ENCODE assay signal across 7 cellular contexts in the genomic region with DNA sequence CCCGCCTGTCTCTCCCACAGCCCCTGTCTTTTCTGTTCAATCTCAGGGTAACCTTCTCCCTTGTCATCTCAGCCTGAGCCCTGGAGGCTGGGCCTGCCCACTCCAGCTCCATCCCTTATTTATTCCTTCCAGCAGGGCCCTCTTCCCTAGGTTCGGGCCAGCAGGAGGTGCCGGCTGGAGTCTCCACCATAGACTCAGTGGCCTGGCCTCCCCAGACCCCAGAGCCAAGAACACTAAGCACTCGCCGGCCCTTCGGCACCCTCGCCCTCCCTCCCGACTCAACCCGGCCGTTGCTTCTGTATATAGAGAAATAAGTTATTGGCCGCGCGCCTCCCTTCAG. TPM values are rescaled to one million over a fixed set of nuclear protein-coding genes. Genes with fewer than 3 reads are reported as not detected.
A peak's percentile ranks its signal among the peaks of the same experiment; 100 is the strongest.
DNase-seq lines count a peak whose midpoint lies in the region; ATAC-seq, FAIRE-seq and TF ChIP-seq lines count a peak whose summit lies in the region.

No MANE protein-coding gene starts in this region.

- in situ Hi-C loops in GM12878 (cut with MboI), result no loop called here

- intact Hi-C loops in GM12878 (cut with micrococcal nuclease; ENCODE audit: unreplicated experiment), result no loop called here

- TF ChIP-seq CTCF in GM12878 (IDR thresholded peaks at IDR 0.05 in 2 of 3, conservative IDR thresholded peaks at IDR 0.05 in 1 of 3; ENCODE audit: control insufficient read depth in 2 of 3, extremely low read depth in 1 of 3, insufficient read depth in 1 of 3, low read depth in 3 of 3, low read length in 3 of 3), result no peak
- TF ChIP-seq CTCF in kidney epithelial cell (IDR thresholded peaks at IDR 0.05; ENCODE audit: insufficient read depth, low read length, poor library complexity, severe bottlenecking), result no peak
- no peak for TF ChIP-seq CTCF in suprapubic skin (IDR thresholded peaks at IDR 0.05)

- H4K20me1 ChIP-seq in Karpas-422 (ENCODE audit: insufficient read depth, low read depth, low read length), result peaks cover 11% of the 10 kb centered on the region; the same call in 1 of the 2 replicates
- H4K20me1 ChIP-seq in GM12878 (ENCODE audit: control insufficient read depth, insufficient read depth), result no peaks in the 10 kb centered on the region

- DNase-seq in Karpas-422 (no peak), GM12878 (ENCODE audit: low read depth, low spot score) (no peak), kidney epithelial cell (ENCODE audit: low read depth) (no peak), suprapubic skin (ENCODE audit: low spot score in 2 of 2) (no peak), OCI-M1 (lab: John Stamatoyannopoulos, UW) (no peak), SW480 (ENCODE audit: low spot score) (no peak)
- no peak for DNase-seq in stimulated activated CD4-positive, alpha-beta T cell treated with anti-CD3 and anti-CD28 coated beads, Interleukin-15, amount 100 ng/mL, for 24 hours

- H2AFZ ChIP-seq in Karpas-422 (ENCODE audit: low read length) (no peak overlapping the region), GM12878 (ENCODE audit: control insufficient read depth, low read depth, low read length) (peak overlapping the region; percentile 73)

- SMC1A ChIA-PET in GM12878 (lab: Charles Lee; ENCODE audit: uncharacterized antibody, unreplicated experiment), result interaction anchor here (1.0 to 2.4 kb wide), 4 partner anchors 13 to 244 kb away, joined by 3 to 10 read pairs (median 5); no protein-coding TSS in a partner anchor

- CTCF ChIA-PET in GM12878 (lab: Yijun Ruan, JAX), result interaction anchor here (1.3 to 1.6 kb wide), 3 partner anchors 22 to 198 kb away, joined by 3 to 5 read pairs (median 5); partner anchors contain the start of gene YIF1A

- BruUV-seq in GM12878 (replicated peaks; lab: Mats Ljungman, UMichigan), result no TSS peak

- peaks cover 27% of the 10 kb centered on the region for H3K4me1 ChIP-seq in Karpas-422 (ENCODE audit: low read length)
- H3K4me1 ChIP-seq in GM12878 (ENCODE audit: control insufficient read depth, insufficient read depth, low read length), result peaks cover 11% of the 10 kb centered on the region
- H3K4me1 ChIP-seq in suprapubic skin, result peaks cover 41% of the 10 kb centered on the region

- H3K9me2 ChIP-seq in Karpas-422 (replicated peaks; ENCODE audit: insufficient read depth, low read length), result no peaks in the 10 kb centered on the region

- TF ChIP-seq EP300 in GM12878 (IDR thresholded peaks at IDR 0.05; ENCODE audit: borderline replicate concordance in 1 of 2, control insufficient read depth in 1 of 2, low read depth in 2 of 2, low read length in 2 of 2), result no peak
- no peak for TF ChIP-seq EP300 in suprapubic skin (IDR thresholded peaks at IDR 0.05)

- H3K9me3 ChIP-seq in Karpas-422 (ENCODE audit: low read length), result no peaks in the 10 kb centered on the region
- no peaks in the 10 kb centered on the region for H3K9me3 ChIP-seq in GM12878 (replicated peaks; ENCODE audit: control insufficient read depth, insufficient read depth, low read length)
- no peaks in the 10 kb centered on the region for H3K9me3 ChIP-seq in suprapubic skin

- no peak for TF ChIP-seq RAD21 in GM12878 (IDR thresholded peaks at IDR 0.05; ENCODE audit: insufficient read depth, low read depth, low read length)

- 33% methylated on average over 13 of the region's 13 CpGs for WGBS in GM12878 (ENCODE audit: insufficient coverage, insufficient replicate concordance, low lambda C conversion rate, missing lambda C conversion rate)
- 14% methylated on average over 13 of the region's 13 CpGs for WGBS in suprapubic skin

- FAIRE-seq in GM12878 (lab: Jason Lieb, UNC), result no peak

- peaks cover 5% of the 10 kb centered on the region; the same call in 1 of the 2 replicates for H3K36me3 ChIP-seq in Karpas-422 (ENCODE audit: insufficient read depth, low read length)
- H3K36me3 ChIP-seq in GM12878 (ENCODE audit: control insufficient read depth in 2 of 2, insufficient read depth in 2 of 2, low read length in 1 of 2), result peaks cover 16 to 30% of the 10 kb centered on the region in 2 experiments
- H3K36me3 ChIP-seq in kidney epithelial cell (ENCODE audit: control insufficient read depth, insufficient read depth, low read length), result peaks cover 5% of the 10 kb centered on the region
- peaks cover 42% of the 10 kb centered on the region for H3K36me3 ChIP-seq in suprapubic skin

- H3K4me2 ChIP-seq in Karpas-422 (ENCODE audit: low read depth, low read length, poor library complexity, severe bottlenecking), result peak overlapping the region; percentile 87
- H3K4me2 ChIP-seq in GM12878 (ENCODE audit: control insufficient read depth, insufficient read depth), result peak overlapping the region; percentile 99

- no peak for TF ChIP-seq POLR2A in GM12878 (IDR thresholded peaks at IDR 0.05; ENCODE audit: low read depth, low read length)
- TF ChIP-seq POLR2A in suprapubic skin (IDR thresholded peaks at IDR 0.05), result no peak

- POLR2A ChIA-PET in GM12878 (lab: Charles Lee), result interaction anchor here (0.6 to 2.6 kb wide), 11 partner anchors 14 to 377 kb away, joined by 3 to 26 read pairs (median 4); partner anchors contain the start of genes SF3B2 and YIF1A

- H3K9ac ChIP-seq in Karpas-422 (ENCODE audit: low read length) (peak overlapping the region; percentile 62), GM12878 (ENCODE audit: control insufficient read depth, insufficient read depth, low read length) (peak overlapping the region; percentile 31; the same call in 1 of the 2 replicates)

- H3K27me3 ChIP-seq in Karpas-422 (ENCODE audit: low read length), result no peaks in the 10 kb centered on the region
- no peaks in the 10 kb centered on the region for H3K27me3 ChIP-seq in GM12878 (replicated peaks in 1 of 2; ENCODE audit: control insufficient read depth in 2 of 2, insufficient read depth in 2 of 2, low read length in 1 of 2)
- no peaks in the 10 kb centered on the region for H3K27me3 ChIP-seq in kidney epithelial cell (ENCODE audit: control insufficient read depth, insufficient read depth, low read length)
- no peaks in the 10 kb centered on the region for H3K27me3 ChIP-seq in suprapubic skin

- H3K27ac ChIP-seq in Karpas-422 (ENCODE audit: low read length) (no peak overlapping the region), GM12878 (ENCODE audit: control insufficient read depth, insufficient read depth) (no peak overlapping the region), suprapubic skin (peak overlapping the region; percentile 97)

- peak overlapping the region; percentile 67; the same call in 1 of the 2 replicates for H3K4me3 ChIP-seq in Karpas-422 (ENCODE audit: low read length)
- H3K4me3 ChIP-seq in GM12878, result peak overlapping the region; percentile 61; the same call in 1 of the 2 replicates
- peak overlapping the region; percentile 37 for H3K4me3 ChIP-seq in kidney epithelial cell (ENCODE audit: low read depth, low read length)
- peak overlapping the region; percentile 86 for H3K4me3 ChIP-seq in suprapubic skin

- ATAC-seq in GM12878, result no peak

- peaks cover 24% of the 10 kb centered on the region for H3K79me2 ChIP-seq in Karpas-422 (ENCODE audit: low read length)
- H3K79me2 ChIP-seq in GM12878 (ENCODE audit: control insufficient read depth, insufficient read depth, low read length), result peaks cover 27% of the 10 kb centered on the region

- RAD21 ChIA-PET in GM12878 (lab: Charles Lee; ENCODE audit: unreplicated experiment), result interaction anchor here (1.3 kb wide), 1 partner anchor 16 kb away, joined by 5 read pairs; no protein-coding TSS in a partner anchor

RNA-seq across cellular contexts. Expression of gene RAB1B, which starts 1.4 kb away (rescaled TPM):
- total RNA-seq in Karpas-422 (2014; rRNA removed; shearing (Covaris generic); ENCODE audit: low replicate concordance), result 56.2 and 64.3 TPM in 2 replicates
- total RNA-seq in GM12878 (2013; cell fraction: nucleolus; rRNA removed), result 16.5 and 17.0 TPM in 2 replicates
- total RNA-seq in GM12878 (2014; rRNA removed) (130 and 142 TPM in 2 replicates), GM12878 (2014; rRNA removed; fragmentation: Illumina TruSeq; extraction: Trizol) (61.7 and 69.3 TPM in 2 replicates), GM12878 (2021) (138 and 150 TPM in 2 replicates), kidney epithelial cell (108 and 125 TPM in 2 replicates), suprapubic skin (100 to 1,000 TPM in 3 of 4 donors, 10 to 100 TPM in 1; 79.0 to 124 (median 115) TPM)
- 39.7 TPM for polyA plus RNA-seq in GM12878 (2011; ENCODE audit: low read depth)
- polyA plus RNA-seq in GM12878 (2011; rRNA removed) (53.4 and 130 TPM in 2 replicates), GM12878 (2014; fragmentation: Illumina TruSeq; extraction: Trizol) (65.1 and 117 TPM in 2 replicates), GM12878 (2014; fragmentation: Nextera tagmentation; extraction: Ambion mirVana) (10 to 100 TPM; 10.4 to 15.6 TPM), GM12878 (2014; rRNA removed) (193 and 221 TPM in 2 replicates), GM12878 (2016; fragmentation: Nextera tagmentation; extraction: Ambion mirVana) (10 to 100 TPM; 66.1 to 76.4 TPM)
- polyA plus RNA-seq in GM12878 (2011; cell fraction: cytosol; rRNA removed), result 222 and 264 TPM in 2 replicates
- polyA plus RNA-seq in GM12878 (2011; cell fraction: nucleus; rRNA removed), result 109 and 129 TPM in 2 replicates
- polyA plus RNA-seq in GM12878 (2012), result 97.6 and 106 TPM in 2 replicates
- 105 and 171 TPM in 2 replicates for polyA minus RNA-seq in GM12878 (2011; rRNA and poly(A)+ RNA removed)
- 62.7 and 73.4 TPM in 2 replicates for polyA minus RNA-seq in GM12878 (2011; cell fraction: cytosol; rRNA and poly(A)+ RNA removed)
- polyA minus RNA-seq in GM12878 (2011; cell fraction: nucleus; rRNA and poly(A)+ RNA removed), result 14.0 and 21.5 TPM in 2 replicates

RNA-seq across cellular contexts. Expression of gene KLC2, which starts 9.5 kb away (rescaled TPM):
- 12.9 and 18.5 TPM in 2 replicates for total RNA-seq in Karpas-422 (2014; rRNA removed; shearing (Covaris generic); ENCODE audit: low replicate concordance)
- 28.6 and 37.5 TPM in 2 replicates for total RNA-seq in GM12878 (2013; cell fraction: nucleolus; rRNA removed)
- total RNA-seq in GM12878 (2014; rRNA removed) (10.2 and 10.3 TPM in 2 replicates), GM12878 (2014; rRNA removed; fragmentation: Illumina TruSeq; extraction: Trizol) (6.2 and 9.6 TPM in 2 replicates), GM12878 (2021) (29.9 and 35.0 TPM in 2 replicates), kidney epithelial cell (40.7 and 44.1 TPM in 2 replicates), suprapubic skin (10 to 100 TPM; 18.1 to 22.8 (median 20.4) TPM)
- polyA plus RNA-seq in GM12878 (2011; ENCODE audit: low read depth), result 7.6 TPM
- polyA plus RNA-seq in GM12878 (2011; rRNA removed) (3.4 and 9.4 TPM in 2 replicates), GM12878 (2014; fragmentation: Illumina TruSeq; extraction: Trizol) (3.2 and 10.3 TPM in 2 replicates), GM12878 (2014; fragmentation: Nextera tagmentation; extraction: Ambion mirVana) (under 1 TPM in 1 of 2 experiments, not detected in 1; 0.14 TPM), GM12878 (2014; rRNA removed) (22.3 and 31.5 TPM in 2 replicates), GM12878 (2016; fragmentation: Nextera tagmentation; extraction: Ambion mirVana) (10 to 100 TPM; 15.2 to 18.8 TPM)
- polyA plus RNA-seq in GM12878 (2011; cell fraction: cytosol; rRNA removed), result 10.8 and 15.5 TPM in 2 replicates
- 66.8 and 75.2 TPM in 2 replicates for polyA plus RNA-seq in GM12878 (2011; cell fraction: nucleus; rRNA removed)
- 11.2 and 12.3 TPM in 2 replicates for polyA plus RNA-seq in GM12878 (2012)
- 19.8 and 22.3 TPM in 2 replicates for polyA minus RNA-seq in GM12878 (2011; rRNA and poly(A)+ RNA removed)
- 15.5 and 15.6 TPM in 2 replicates for polyA minus RNA-seq in GM12878 (2011; cell fraction: cytosol; rRNA and poly(A)+ RNA removed)
- 15.0 and 23.2 TPM in 2 replicates for polyA minus RNA-seq in GM12878 (2011; cell fraction: nucleus; rRNA and poly(A)+ RNA removed)

RNA-seq across cellular contexts. Expression of gene CNIH2, which starts 11.0 kb away (rescaled TPM):
- total RNA-seq in Karpas-422 (2014; rRNA removed; shearing (Covaris generic); ENCODE audit: low replicate concordance), result 0.34 and 6.6 TPM in 2 replicates
- total RNA-seq in GM12878 (2013; cell fraction: nucleolus; rRNA removed), result 0.32 and 0.58 TPM in 2 replicates
- total RNA-seq in GM12878 (2014; rRNA removed), result 0.38 and 0.62 TPM in 2 replicates
- total RNA-seq in GM12878 (2014; rRNA removed; fragmentation: Illumina TruSeq; extraction: Trizol), result 0.23 and 0.27 TPM in 2 replicates
- 1.2 and 2.0 TPM in 2 replicates for total RNA-seq in GM12878 (2021)
- 0.29 TPM for polyA plus RNA-seq in GM12878 (2011; ENCODE audit: low read depth)
- 0.73 and 0.76 TPM in 2 replicates for polyA plus RNA-seq in GM12878 (2011; rRNA removed)
- polyA plus RNA-seq in GM12878 (2011; cell fraction: cytosol; rRNA removed), result 0.90 and 1.0 TPM in 2 replicates
- 2.7 and 2.9 TPM in 2 replicates for polyA plus RNA-seq in GM12878 (2011; cell fraction: nucleus; rRNA removed)
- polyA plus RNA-seq in GM12878 (2012), result 0.77 and 0.97 TPM in 2 replicates
- 0.82 and 0.90 TPM in 2 replicates for polyA plus RNA-seq in GM12878 (2014; fragmentation: Illumina TruSeq; extraction: Trizol)
- polyA plus RNA-seq in GM12878 (2014; fragmentation: Nextera tagmentation; extraction: Ambion mirVana), result under 1 TPM in 1 of 2 experiments, not detected in 1; 0.07 TPM
- 1.0 and 1.3 TPM in 2 replicates for polyA plus RNA-seq in GM12878 (2014; rRNA removed)
- under 1 TPM in 1 of 2 experiments, not detected in 1; 0.19 TPM for polyA plus RNA-seq in GM12878 (2016; fragmentation: Nextera tagmentation; extraction: Ambion mirVana)
- 1.1 TPM in 1 of 2 replicates, not detected in the other for polyA minus RNA-seq in GM12878 (2011; rRNA and poly(A)+ RNA removed)
- not detected in 2 replicates for polyA minus RNA-seq in GM12878 (2011; cell fraction: cytosol; rRNA and poly(A)+ RNA removed)
- polyA minus RNA-seq in GM12878 (2011; cell fraction: nucleus; rRNA and poly(A)+ RNA removed), result 0.24 and 0.57 TPM in 2 replicates
- 0.04 and 0.21 TPM in 2 replicates for total RNA-seq in kidney epithelial cell
- total RNA-seq in suprapubic skin, result 1 to 10 TPM in 3 of 4 donors, not detected in 1; 1.1 to 2.5 (median 1.9) TPM

RNA-seq across cellular contexts. Expression of gene YIF1A, which starts 21.9 kb away (rescaled TPM):
- 145 and 154 TPM in 2 replicates for total RNA-seq in Karpas-422 (2014; rRNA removed; shearing (Covaris generic); ENCODE audit: low replicate concordance)
- 40.4 and 41.0 TPM in 2 replicates for total RNA-seq in GM12878 (2013; cell fraction: nucleolus; rRNA removed)
- total RNA-seq in GM12878 (2014; rRNA removed) (97.7 and 123 TPM in 2 replicates), GM12878 (2014; rRNA removed; fragmentation: Illumina TruSeq; extraction: Trizol) (30.4 and 37.3 TPM in 2 replicates), GM12878 (2021) (84.0 and 91.0 TPM in 2 replicates), kidney epithelial cell (104 and 119 TPM in 2 replicates), suprapubic skin (10 to 100 TPM; 21.6 to 61.3 (median 56.1) TPM)
- polyA plus RNA-seq in GM12878 (2011; ENCODE audit: low read depth), result 66.9 TPM
- polyA plus RNA-seq in GM12878 (2011; rRNA removed) (17.2 and 40.2 TPM in 2 replicates), GM12878 (2014; fragmentation: Illumina TruSeq; extraction: Trizol) (40.0 and 52.5 TPM in 2 replicates), GM12878 (2014; fragmentation: Nextera tagmentation; extraction: Ambion mirVana) (10 to 100 TPM in 1 of 2 experiments, 1 to 10 TPM in 1; 6.6 to 17.5 TPM), GM12878 (2014; rRNA removed) (93.2 and 96.0 TPM in 2 replicates), GM12878 (2016; fragmentation: Nextera tagmentation; extraction: Ambion mirVana) (100 to 1,000 TPM; 111 to 128 TPM)
- 108 and 130 TPM in 2 replicates for polyA plus RNA-seq in GM12878 (2011; cell fraction: cytosol; rRNA removed)
- polyA plus RNA-seq in GM12878 (2011; cell fraction: nucleus; rRNA removed), result 81.0 and 87.6 TPM in 2 replicates
- 63.6 and 76.4 TPM in 2 replicates for polyA plus RNA-seq in GM12878 (2012)
- polyA minus RNA-seq in GM12878 (2011; rRNA and poly(A)+ RNA removed), result 65.0 and 103 TPM in 2 replicates
- 46.4 and 50.5 TPM in 2 replicates for polyA minus RNA-seq in GM12878 (2011; cell fraction: cytosol; rRNA and poly(A)+ RNA removed)
- polyA minus RNA-seq in GM12878 (2011; cell fraction: nucleus; rRNA and poly(A)+ RNA removed), result 21.9 and 37.2 TPM in 2 replicates

RNA-seq across cellular contexts. Expression of gene TMEM151A, which starts 24.7 kb away (rescaled TPM):
- total RNA-seq in Karpas-422 (2014; rRNA removed; shearing (Covaris generic); ENCODE audit: low replicate concordance), result not detected in 2 replicates
- not detected in 2 replicates for total RNA-seq in GM12878 (2013; cell fraction: nucleolus; rRNA removed)
- total RNA-seq in GM12878 (2014; rRNA removed), result not detected in 2 replicates
- not detected in 2 replicates for total RNA-seq in GM12878 (2014; rRNA removed; fragmentation: Illumina TruSeq; extraction: Trizol)
- 0.11 TPM in 1 of 2 replicates, not detected in the other for total RNA-seq in GM12878 (2021)
- polyA plus RNA-seq in GM12878 (2011; ENCODE audit: low read depth), result not detected
- not detected in 2 replicates for polyA plus RNA-seq in GM12878 (2011; rRNA removed)
- polyA plus RNA-seq in GM12878 (2011; cell fraction: cytosol; rRNA removed), result 0.03 TPM in 1 of 2 replicates, not detected in the other
- not detected in 2 replicates for polyA plus RNA-seq in GM12878 (2011; cell fraction: nucleus; rRNA removed)
- polyA plus RNA-seq in GM12878 (2012), result 0.07 TPM in 1 of 2 replicates, not detected in the other
- polyA plus RNA-seq in GM12878 (2014; fragmentation: Illumina TruSeq; extraction: Trizol), result not detected in 2 replicates
- not detected for polyA plus RNA-seq in GM12878 (2014; fragmentation: Nextera tagmentation; extraction: Ambion mirVana)
- 0.04 TPM in 1 of 2 replicates, not detected in the other for polyA plus RNA-seq in GM12878 (2014; rRNA removed)
- not detected for polyA plus RNA-seq in GM12878 (2016; fragmentation: Nextera tagmentation; extraction: Ambion mirVana)
- polyA minus RNA-seq in GM12878 (2011; rRNA and poly(A)+ RNA removed), result not detected in 2 replicates
- not detected in 2 replicates for polyA minus RNA-seq in GM12878 (2011; cell fraction: cytosol; rRNA and poly(A)+ RNA removed)
- not detected in 2 replicates for polyA minus RNA-seq in GM12878 (2011; cell fraction: nucleus; rRNA and poly(A)+ RNA removed)
- total RNA-seq in kidney epithelial cell, result 0.08 TPM in 1 of 2 replicates, not detected in the other
- not detected for total RNA-seq in suprapubic skin
